In the genomic region with DNA sequence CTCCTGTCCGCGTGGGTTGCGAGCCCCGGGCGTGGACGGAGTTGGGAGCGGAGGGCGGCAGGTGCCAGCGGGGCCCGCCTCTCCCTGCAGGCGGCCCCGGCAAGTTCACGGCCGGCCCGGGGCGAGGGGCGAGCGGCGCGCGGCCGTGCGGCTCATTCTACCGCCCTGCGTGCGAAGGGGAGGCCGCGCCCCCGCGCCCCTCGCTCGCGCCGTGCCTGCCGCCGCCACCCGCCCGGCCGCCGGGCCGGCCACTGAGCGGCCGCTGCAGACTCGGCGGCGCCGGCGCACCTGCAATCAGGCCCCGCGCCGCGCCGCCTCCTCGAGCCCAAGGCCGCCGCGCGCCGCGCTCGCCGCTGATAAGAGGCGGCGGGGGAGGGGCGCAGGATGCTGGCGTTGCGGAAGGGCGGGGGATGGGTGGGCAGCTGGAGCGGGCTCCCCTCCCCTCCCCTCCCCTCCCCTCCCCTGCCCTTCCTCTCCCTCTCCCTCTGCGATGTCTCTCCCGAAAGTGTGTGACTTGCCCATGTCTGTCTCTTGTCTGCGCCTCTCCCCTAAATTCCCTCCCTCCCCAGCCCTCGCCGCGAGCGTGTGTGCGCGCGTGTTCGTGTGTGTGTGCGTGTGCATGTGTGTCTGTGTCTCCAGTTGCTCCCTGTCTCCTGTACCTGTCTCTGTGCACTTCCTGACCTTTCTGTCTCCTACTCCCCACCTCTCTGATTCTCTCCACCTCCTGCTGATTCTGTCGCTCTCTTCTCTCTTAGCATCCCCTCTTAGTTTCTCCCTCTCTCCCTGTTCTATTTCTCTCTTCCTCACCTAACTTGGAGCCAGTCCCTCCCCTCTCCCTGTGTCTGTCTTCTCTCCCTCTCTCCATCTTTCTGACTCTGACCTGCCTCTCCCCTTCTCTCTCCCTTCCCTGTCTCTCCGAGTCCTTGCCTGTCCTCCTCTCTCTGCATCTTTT, we compare ENCODE assay signal across 1 cellular context.
A peak's percentile ranks its signal among the peaks of the same experiment; 100 is the strongest.
TF ChIP-seq lines count a peak whose summit lies in the region.

No MANE protein-coding gene starts in this region.

TF ChIP-seq in HepG2, 621 proteins besides CTCF, POLR2A, EP300 and RAD21 (continued from another document and continues in another):
- TF ChIP-seq, protein P1, sequence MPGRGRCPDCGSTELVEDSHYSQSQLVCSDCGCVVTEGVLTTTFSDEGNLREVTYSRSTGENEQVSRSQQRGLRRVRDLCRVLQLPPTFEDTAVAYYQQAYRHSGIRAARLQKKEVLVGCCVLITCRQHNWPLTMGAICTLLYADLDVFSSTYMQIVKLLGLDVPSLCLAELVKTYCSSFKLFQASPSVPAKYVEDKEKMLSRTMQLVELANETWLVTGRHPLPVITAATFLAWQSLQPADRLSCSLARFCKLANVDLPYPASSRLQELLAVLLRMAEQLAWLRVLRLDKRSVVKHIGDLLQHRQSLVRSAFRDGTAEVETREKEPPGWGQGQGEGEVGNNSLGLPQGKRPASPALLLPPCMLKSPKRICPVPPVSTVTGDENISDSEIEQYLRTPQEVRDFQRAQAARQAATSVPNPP (CRISPR knock-in tag; IDR thresholded peaks at IDR 0.05), result no peak
- 0 out of 2 replicates have a peak, but pooled peaks have one; percentile 16 for TF ChIP-seq KDM6A (CRISPR knock-in tag; IDR thresholded peaks at IDR 0.05; ENCODE audit: low read depth)
- TF ChIP-seq NFRKB (IDR thresholded peaks at IDR 0.05), result no peak
- TF ChIP-seq TARDBP (CRISPR knock-in tag; IDR thresholded peaks at IDR 0.05), result 0 out of 2 replicates have a peak, but pooled peaks have one; percentile 27
- no peak for TF ChIP-seq IKZF1 (IDR thresholded peaks at IDR 0.05)
- TF ChIP-seq, protein P2, sequence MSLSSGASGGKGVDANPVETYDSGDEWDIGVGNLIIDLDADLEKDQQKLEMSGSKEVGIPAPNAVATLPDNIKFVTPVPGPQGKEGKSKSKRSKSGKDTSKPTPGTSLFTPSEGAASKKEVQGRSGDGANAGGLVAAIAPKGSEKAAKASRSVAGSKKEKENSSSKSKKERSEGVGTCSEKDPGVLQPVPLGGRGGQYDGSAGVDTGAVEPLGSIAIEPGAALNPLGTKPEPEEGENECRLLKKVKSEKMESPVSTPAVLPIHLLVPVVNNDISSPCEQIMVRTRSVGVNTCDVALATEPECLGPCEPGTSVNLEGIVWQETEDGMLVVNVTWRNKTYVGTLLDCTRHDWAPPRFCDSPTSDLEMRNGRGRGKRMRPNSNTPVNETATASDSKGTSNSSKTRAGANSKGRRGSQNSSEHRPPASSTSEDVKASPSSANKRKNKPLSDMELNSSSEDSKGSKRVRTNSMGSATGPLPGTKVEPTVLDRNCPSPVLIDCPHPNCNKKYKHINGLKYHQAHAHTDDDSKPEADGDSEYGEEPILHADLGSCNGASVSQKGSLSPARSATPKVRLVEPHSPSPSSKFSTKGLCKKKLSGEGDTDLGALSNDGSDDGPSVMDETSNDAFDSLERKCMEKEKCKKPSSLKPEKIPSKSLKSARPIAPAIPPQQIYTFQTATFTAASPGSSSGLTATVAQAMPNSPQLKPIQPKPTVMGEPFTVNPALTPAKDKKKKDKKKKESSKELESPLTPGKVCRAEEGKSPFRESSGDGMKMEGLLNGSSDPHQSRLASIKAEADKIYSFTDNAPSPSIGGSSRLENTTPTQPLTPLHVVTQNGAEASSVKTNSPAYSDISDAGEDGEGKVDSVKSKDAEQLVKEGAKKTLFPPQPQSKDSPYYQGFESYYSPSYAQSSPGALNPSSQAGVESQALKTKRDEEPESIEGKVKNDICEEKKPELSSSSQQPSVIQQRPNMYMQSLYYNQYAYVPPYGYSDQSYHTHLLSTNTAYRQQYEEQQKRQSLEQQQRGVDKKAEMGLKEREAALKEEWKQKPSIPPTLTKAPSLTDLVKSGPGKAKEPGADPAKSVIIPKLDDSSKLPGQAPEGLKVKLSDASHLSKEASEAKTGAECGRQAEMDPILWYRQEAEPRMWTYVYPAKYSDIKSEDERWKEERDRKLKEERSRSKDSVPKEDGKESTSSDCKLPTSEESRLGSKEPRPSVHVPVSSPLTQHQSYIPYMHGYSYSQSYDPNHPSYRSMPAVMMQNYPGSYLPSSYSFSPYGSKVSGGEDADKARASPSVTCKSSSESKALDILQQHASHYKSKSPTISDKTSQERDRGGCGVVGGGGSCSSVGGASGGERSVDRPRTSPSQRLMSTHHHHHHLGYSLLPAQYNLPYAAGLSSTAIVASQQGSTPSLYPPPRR (CRISPR knock-in tag; IDR thresholded peaks at IDR 0.05; ENCODE audit: borderline replicate concordance), result peak; percentile 50; the same call in 1 of the 2 replicates
- TF ChIP-seq, protein P3, sequence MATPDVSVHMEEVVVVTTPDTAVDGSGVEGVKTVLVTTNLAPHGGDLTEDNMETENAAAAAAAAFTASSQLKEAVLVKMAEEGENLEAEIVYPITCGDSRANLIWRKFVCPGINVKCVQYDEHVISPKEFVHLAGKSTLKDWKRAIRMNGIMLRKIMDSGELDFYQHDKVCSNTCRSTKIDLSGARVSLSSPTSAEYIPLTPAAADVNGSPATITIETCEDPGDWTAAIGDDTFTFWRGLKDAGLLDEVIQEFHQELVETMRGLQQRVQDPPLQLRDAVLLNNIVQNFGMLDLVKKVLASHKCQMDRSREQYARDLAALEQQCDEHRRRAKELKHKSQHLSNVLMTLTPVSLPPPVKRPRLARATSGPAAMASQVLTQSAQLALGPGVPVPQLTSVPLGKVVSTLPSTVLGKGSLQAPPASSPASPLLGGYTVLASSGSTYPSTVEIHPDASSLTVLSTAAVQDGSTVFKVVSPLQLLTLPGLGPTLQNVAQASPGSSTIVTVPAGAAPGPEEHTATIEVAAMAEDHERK (CRISPR knock-in tag; IDR thresholded peaks at IDR 0.05; ENCODE audit: low read depth), result no peak
- TF ChIP-seq RBM39 (IDR thresholded peaks at IDR 0.05; ENCODE audit: low read depth, low read length, poor library complexity, severe bottlenecking), result no peak
- TF ChIP-seq ETV6 (CRISPR knock-in tag; conservative IDR thresholded peaks at IDR 0.05), result no peak
- TF ChIP-seq ZNF878 (CRISPR knock-in tag; IDR thresholded peaks at IDR 0.05), result no peak
- no peak for TF ChIP-seq KMT2B (CRISPR knock-in tag; IDR thresholded peaks at IDR 0.05)
- TF ChIP-seq BHLHE40 (IDR thresholded peaks at IDR 0.05; ENCODE audit: low read length), result no peak
- no peak for TF ChIP-seq CENPT (CRISPR knock-in tag; IDR thresholded peaks at IDR 0.05; ENCODE audit: low read depth)
- TF ChIP-seq, protein P4, sequence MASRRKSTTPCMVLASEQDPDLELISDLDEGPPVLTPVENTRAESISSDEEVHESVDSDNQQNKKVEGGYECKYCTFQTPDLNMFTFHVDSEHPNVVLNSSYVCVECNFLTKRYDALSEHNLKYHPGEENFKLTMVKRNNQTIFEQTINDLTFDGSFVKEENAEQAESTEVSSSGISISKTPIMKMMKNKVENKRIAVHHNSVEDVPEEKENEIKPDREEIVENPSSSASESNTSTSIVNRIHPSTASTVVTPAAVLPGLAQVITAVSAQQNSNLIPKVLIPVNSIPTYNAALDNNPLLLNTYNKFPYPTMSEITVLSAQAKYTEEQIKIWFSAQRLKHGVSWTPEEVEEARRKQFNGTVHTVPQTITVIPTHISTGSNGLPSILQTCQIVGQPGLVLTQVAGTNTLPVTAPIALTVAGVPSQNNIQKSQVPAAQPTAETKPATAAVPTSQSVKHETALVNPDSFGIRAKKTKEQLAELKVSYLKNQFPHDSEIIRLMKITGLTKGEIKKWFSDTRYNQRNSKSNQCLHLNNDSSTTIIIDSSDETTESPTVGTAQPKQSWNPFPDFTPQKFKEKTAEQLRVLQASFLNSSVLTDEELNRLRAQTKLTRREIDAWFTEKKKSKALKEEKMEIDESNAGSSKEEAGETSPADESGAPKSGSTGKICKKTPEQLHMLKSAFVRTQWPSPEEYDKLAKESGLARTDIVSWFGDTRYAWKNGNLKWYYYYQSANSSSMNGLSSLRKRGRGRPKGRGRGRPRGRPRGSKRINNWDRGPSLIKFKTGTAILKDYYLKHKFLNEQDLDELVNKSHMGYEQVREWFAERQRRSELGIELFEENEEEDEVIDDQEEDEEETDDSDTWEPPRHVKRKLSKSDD (CRISPR knock-in tag; IDR thresholded peaks at IDR 0.05; ENCODE audit: low read depth), result no peak
- no peak for TF ChIP-seq NFE2L1 (CRISPR knock-in tag; IDR thresholded peaks at IDR 0.05; ENCODE audit: borderline replicate concordance)
- no peak for TF ChIP-seq ZNF782 (CRISPR knock-in tag; IDR thresholded peaks at IDR 0.05; ENCODE audit: borderline replicate concordance)
- 0 out of 2 replicates have a peak, but pooled peaks have one; percentile 32 for TF ChIP-seq ELF3 (CRISPR knock-in tag; IDR thresholded peaks at IDR 0.05)
- TF ChIP-seq, protein P5, sequence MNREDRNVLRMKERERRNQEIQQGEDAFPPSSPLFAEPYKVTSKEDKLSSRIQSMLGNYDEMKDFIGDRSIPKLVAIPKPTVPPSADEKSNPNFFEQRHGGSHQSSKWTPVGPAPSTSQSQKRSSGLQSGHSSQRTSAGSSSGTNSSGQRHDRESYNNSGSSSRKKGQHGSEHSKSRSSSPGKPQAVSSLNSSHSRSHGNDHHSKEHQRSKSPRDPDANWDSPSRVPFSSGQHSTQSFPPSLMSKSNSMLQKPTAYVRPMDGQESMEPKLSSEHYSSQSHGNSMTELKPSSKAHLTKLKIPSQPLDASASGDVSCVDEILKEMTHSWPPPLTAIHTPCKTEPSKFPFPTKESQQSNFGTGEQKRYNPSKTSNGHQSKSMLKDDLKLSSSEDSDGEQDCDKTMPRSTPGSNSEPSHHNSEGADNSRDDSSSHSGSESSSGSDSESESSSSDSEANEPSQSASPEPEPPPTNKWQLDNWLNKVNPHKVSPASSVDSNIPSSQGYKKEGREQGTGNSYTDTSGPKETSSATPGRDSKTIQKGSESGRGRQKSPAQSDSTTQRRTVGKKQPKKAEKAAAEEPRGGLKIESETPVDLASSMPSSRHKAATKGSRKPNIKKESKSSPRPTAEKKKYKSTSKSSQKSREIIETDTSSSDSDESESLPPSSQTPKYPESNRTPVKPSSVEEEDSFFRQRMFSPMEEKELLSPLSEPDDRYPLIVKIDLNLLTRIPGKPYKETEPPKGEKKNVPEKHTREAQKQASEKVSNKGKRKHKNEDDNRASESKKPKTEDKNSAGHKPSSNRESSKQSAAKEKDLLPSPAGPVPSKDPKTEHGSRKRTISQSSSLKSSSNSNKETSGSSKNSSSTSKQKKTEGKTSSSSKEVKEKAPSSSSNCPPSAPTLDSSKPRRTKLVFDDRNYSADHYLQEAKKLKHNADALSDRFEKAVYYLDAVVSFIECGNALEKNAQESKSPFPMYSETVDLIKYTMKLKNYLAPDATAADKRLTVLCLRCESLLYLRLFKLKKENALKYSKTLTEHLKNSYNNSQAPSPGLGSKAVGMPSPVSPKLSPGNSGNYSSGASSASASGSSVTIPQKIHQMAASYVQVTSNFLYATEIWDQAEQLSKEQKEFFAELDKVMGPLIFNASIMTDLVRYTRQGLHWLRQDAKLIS (CRISPR knock-in tag; IDR thresholded peaks at IDR 0.05), result no peak
- no peak for TF ChIP-seq JARID2 (CRISPR knock-in tag; IDR thresholded peaks at IDR 0.05; ENCODE audit: insufficient replicate concordance)
- TF ChIP-seq GATA4 (IDR thresholded peaks at IDR 0.05; ENCODE audit: borderline replicate concordance, low read depth), result peak; percentile 58; the same call in 1 of the 2 replicates
- TF ChIP-seq PTBP1 (IDR thresholded peaks at IDR 0.05; ENCODE audit: low read depth, low read length, poor library complexity, severe bottlenecking), result no peak
- TF ChIP-seq ZNF333 (CRISPR knock-in tag; IDR thresholded peaks at IDR 0.05; ENCODE audit: borderline replicate concordance), result no peak
- TF ChIP-seq ZFP36L1 (CRISPR knock-in tag; IDR thresholded peaks at IDR 0.05), result no peak
- no peak for TF ChIP-seq ZNF7 (CRISPR knock-in tag; IDR thresholded peaks at IDR 0.05)
- TF ChIP-seq AGO2 (optimal IDR thresholded peaks at IDR 0.05; ENCODE audit: low read depth, low read length), result peak; percentile 32
- TF ChIP-seq, protein P6, sequence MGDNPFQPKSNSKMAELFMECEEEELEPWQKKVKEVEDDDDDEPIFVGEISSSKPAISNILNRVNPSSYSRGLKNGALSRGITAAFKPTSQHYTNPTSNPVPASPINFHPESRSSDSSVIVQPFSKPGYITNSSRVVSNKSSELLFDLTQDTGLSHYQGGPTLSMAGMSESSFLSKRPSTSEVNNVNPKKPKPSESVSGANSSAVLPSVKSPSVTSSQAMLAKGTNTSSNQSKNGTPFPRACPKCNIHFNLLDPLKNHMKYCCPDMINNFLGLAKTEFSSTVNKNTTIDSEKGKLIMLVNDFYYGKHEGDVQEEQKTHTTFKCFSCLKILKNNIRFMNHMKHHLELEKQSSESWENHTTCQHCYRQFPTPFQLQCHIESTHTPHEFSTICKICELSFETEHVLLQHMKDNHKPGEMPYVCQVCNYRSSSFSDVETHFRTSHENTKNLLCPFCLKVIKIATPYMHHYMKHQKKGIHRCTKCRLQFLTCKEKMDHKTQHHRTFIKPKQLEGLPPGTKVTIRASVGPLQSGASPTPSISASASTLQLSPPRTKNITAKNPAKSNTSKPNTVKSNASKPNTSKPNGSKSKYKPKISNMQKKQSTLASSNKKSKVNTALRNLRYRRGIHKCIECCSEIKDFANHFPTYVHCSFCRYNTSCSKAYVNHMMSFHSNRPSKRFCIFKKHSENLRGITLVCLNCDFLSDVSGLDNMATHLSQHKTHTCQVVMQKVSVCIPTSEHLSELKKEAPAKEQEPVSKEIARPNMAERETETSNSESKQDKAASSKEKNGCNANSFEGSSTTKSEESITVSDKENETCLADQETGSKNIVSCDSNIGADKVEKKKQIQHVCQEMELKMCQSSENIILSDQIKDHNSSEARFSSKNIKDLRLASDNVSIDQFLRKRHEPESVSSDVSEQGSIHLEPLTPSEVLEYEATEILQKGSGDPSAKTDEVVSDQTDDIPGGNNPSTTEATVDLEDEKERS (CRISPR knock-in tag; IDR thresholded peaks at IDR 0.05), result no peak
- TF ChIP-seq, protein P7, sequence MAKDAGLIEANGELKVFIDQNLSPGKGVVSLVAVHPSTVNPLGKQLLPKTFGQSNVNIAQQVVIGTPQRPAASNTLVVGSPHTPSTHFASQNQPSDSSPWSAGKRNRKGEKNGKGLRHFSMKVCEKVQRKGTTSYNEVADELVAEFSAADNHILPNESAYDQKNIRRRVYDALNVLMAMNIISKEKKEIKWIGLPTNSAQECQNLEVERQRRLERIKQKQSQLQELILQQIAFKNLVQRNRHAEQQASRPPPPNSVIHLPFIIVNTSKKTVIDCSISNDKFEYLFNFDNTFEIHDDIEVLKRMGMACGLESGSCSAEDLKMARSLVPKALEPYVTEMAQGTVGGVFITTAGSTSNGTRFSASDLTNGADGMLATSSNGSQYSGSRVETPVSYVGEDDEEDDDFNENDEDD (CRISPR knock-in tag; IDR thresholded peaks at IDR 0.05; ENCODE audit: borderline replicate concordance), result 0 out of 2 replicates have a peak, but pooled peaks have one; percentile 56
- TF ChIP-seq, protein P8, sequence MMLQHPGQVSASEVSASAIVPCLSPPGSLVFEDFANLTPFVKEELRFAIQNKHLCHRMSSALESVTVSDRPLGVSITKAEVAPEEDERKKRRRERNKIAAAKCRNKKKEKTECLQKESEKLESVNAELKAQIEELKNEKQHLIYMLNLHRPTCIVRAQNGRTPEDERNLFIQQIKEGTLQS (CRISPR knock-in tag; IDR thresholded peaks at IDR 0.05), result no peak
- peak; percentile 28 for TF ChIP-seq POLR2G (IDR thresholded peaks at IDR 0.05; ENCODE audit: low read depth, low read length)
- TF ChIP-seq, protein P9, sequence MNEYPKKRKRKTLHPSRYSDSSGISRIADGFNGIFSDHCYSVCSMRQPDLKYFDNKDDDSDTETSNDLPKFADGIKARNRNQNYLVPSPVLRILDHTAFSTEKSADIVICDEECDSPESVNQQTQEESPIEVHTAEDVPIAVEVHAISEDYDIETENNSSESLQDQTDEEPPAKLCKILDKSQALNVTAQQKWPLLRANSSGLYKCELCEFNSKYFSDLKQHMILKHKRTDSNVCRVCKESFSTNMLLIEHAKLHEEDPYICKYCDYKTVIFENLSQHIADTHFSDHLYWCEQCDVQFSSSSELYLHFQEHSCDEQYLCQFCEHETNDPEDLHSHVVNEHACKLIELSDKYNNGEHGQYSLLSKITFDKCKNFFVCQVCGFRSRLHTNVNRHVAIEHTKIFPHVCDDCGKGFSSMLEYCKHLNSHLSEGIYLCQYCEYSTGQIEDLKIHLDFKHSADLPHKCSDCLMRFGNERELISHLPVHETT (CRISPR knock-in tag; conservative IDR thresholded peaks at IDR 0.05), result no peak
